In genomic region chr12:54940695-54941315, GRCh38 we compare ENCODE assay signal across 27 cellular contexts. TPM values are rescaled to one million over a fixed set of nuclear protein-coding genes. Genes with fewer than 3 reads are reported as not detected.
DNase-seq lines count a peak whose midpoint lies in the region; ATAC-seq and TF ChIP-seq lines count a peak whose summit lies in the region.
"Had no signal": no experiment of that assay in that cellular context is flagged by ENCODE, and none has a peak within 500 bp of the region (broad histone marks: within the 10 kb centered on the region; RNA-seq: fewer than 3 reads in every experiment).

No MANE protein-coding gene starts in this region.

- POLR2A ChIA-PET in activated CD4-positive, alpha-beta T cell treated with anti-CD3 and anti-CD28 coated beads, Interleukin-2, amount 10 ng/mL, durations not matched to agents 7 days and 5 days (lab: Charles Lee) = no interaction called here

- DNase-seq in activated CD4-positive, alpha-beta T cell treated with anti-CD3 and anti-CD28 coated beads, Interleukin-2, amount 10 ng/mL, durations not matched to agents 7 days and 5 days = no peak
- DNase-seq in activated CD4-positive, alpha-beta T cell treated with anti-CD3 and anti-CD28 coated beads, Interleukin-2, amount 50 U/mL, for 48 hours = no peak
- DNase-seq in neural progenitor cell (ENCODE audit: low spot score) = no peak
- peak; percentile 33 for DNase-seq in superior temporal gyrus (ENCODE audit: extremely low spot score)
- DNase-seq in GM23248 = no peak
- no peak for DNase-seq in activated CD8-positive, alpha-beta memory T cell treated with anti-CD3 and anti-CD28 coated beads for 24 hours
- DNase-seq in stimulated activated naive CD8-positive, alpha-beta T cell treated with anti-CD3 and anti-CD28 coated beads, Interleukin-15, amount 100 ng/mL, for 72 hours = no peak
- DNase-seq: Caco-2; CD8-positive, alpha-beta T cell; DMS79; H9; HFFc6; KG1; MG63; NCI-H1105 treated with DMSO at 0.1 percent for 48 hours; NCI-H146; NCI-H1930; NCI-H2227 treated with DMSO at 0.1 percent for 48 hours; NCI-H526 treated with DMSO at 0.1 percent for 48 hours; Peyer's patch; SHP77 treated with DMSO at 0.1 percent for 48 hours had no signal

- H3K27me3 Mint-ChIP-seq in activated CD4-positive, alpha-beta T cell treated with anti-CD3 and anti-CD28 coated beads, Interleukin-2, amount 10 ng/mL, durations not matched to agents 7 days and 5 days = no peaks in the 10 kb centered on the region
- peaks cover 2% of the 10 kb centered on the region for H3K27me3 Mint-ChIP-seq in neural progenitor cell (ENCODE audit: insufficient read depth, low read depth)
- no peaks in the 10 kb centered on the region for H3K27me3 Mint-ChIP-seq in stimulated activated naive CD8-positive, alpha-beta T cell treated with anti-CD3 and anti-CD28 coated beads, Interleukin-15, amount 100 ng/mL, for 72 hours
- H3K27me3 Mint-ChIP-seq: B cell had no signal

- H3K4me1 ChIP-seq in neural progenitor cell (peaks cover 16% of the 10 kb centered on the region), GM23248 (ENCODE audit: insufficient read depth) (peaks cover 3% of the 10 kb centered on the region)
- H3K4me1 ChIP-seq: Caco-2 had no signal

- WGBS in GM23248 (ENCODE audit: low coverage in 1 of 2, low lambda C conversion rate in 2 of 2, missing lambda C conversion rate in 2 of 2), 2 experiments = 43 to 56% methylated on average over 6 of the region's 6 CpGs

- H3K36me3 Mint-ChIP-seq in activated CD4-positive, alpha-beta T cell treated with anti-CD3 and anti-CD28 coated beads, Interleukin-2, amount 10 ng/mL, durations not matched to agents 7 days and 5 days (ENCODE audit: low read depth) = peaks cover 51% of the 10 kb centered on the region
- H3K36me3 Mint-ChIP-seq in neural progenitor cell = no peaks in the 10 kb centered on the region
- H3K36me3 Mint-ChIP-seq: CD8-positive, alpha-beta T cell had no signal

- no peak overlapping the region for H3K4me3 Mint-ChIP-seq in activated CD4-positive, alpha-beta T cell treated with anti-CD3 and anti-CD28 coated beads, Interleukin-2, amount 10 ng/mL, durations not matched to agents 7 days and 5 days
- H3K4me3 Mint-ChIP-seq in neural progenitor cell = no peak overlapping the region
- no peak overlapping the region for H3K4me3 Mint-ChIP-seq in stimulated activated naive CD8-positive, alpha-beta T cell treated with anti-CD3 and anti-CD28 coated beads, Interleukin-15, amount 100 ng/mL, for 72 hours
- H3K4me3 Mint-ChIP-seq: B cell; CD8-positive, alpha-beta T cell; GM23338; H9; HFFc6 had no signal

- H3K27me3 ChIP-seq in neural progenitor cell (no peaks in the 10 kb centered on the region), GM23248 (replicated peaks; ENCODE audit: insufficient read depth) (no peaks in the 10 kb centered on the region)
- H3K27me3 ChIP-seq: MG63, Peyer's patch had no signal

- peaks cover 13% of the 10 kb centered on the region for H3K4me1 Mint-ChIP-seq in activated CD4-positive, alpha-beta T cell treated with anti-CD3 and anti-CD28 coated beads, Interleukin-2, amount 10 ng/mL, durations not matched to agents 7 days and 5 days
- peaks cover 18% of the 10 kb centered on the region for H3K4me1 Mint-ChIP-seq in neural progenitor cell
- H3K4me1 Mint-ChIP-seq in stimulated activated naive CD8-positive, alpha-beta T cell treated with anti-CD3 and anti-CD28 coated beads, Interleukin-15, amount 100 ng/mL, for 72 hours = peaks cover 20% of the 10 kb centered on the region

- peak overlapping the region; percentile 37 for H3K27ac Mint-ChIP-seq in activated CD4-positive, alpha-beta T cell treated with anti-CD3 and anti-CD28 coated beads, Interleukin-2, amount 10 ng/mL, durations not matched to agents 7 days and 5 days
- H3K27ac Mint-ChIP-seq in neural progenitor cell = peak overlapping the region; percentile 52
- no peak overlapping the region for H3K27ac Mint-ChIP-seq in stimulated activated naive CD8-positive, alpha-beta T cell treated with anti-CD3 and anti-CD28 coated beads, Interleukin-15, amount 100 ng/mL, for 72 hours
- H3K27ac Mint-ChIP-seq: B cell; CD8-positive, alpha-beta T cell; GM23338; H9; HFFc6 had no signal

- H3K9me3 ChIP-seq in neural progenitor cell (ENCODE audit: low read depth) = no peaks in the 10 kb centered on the region
- no peaks in the 10 kb centered on the region for H3K9me3 ChIP-seq in GM23248 (ENCODE audit: low read depth)
- H3K9me3 ChIP-seq: Caco-2, Peyer's patch had no signal

- CTCF ChIA-PET in activated CD4-positive, alpha-beta T cell treated with anti-CD3 and anti-CD28 coated beads, Interleukin-2, amount 10 ng/mL, durations not matched to agents 7 days and 5 days (lab: Charles Lee) = interaction anchor here (1.4 kb wide), 1 partner anchor 20 kb away, joined by 3 read pairs; no protein-coding TSS in a partner anchor

- no peaks in the 10 kb centered on the region for H3K9me2 ChIP-seq in GM23248 (ENCODE audit: insufficient read depth)

- in situ Hi-C loops in GM23248 (cut with MboI) = no loop called here

- no peak overlapping the region for H3K9ac ChIP-seq in neural progenitor cell
- H3K9ac ChIP-seq in GM23248 = no peak overlapping the region

- H3K4me3 ChIP-seq in neural progenitor cell (no peak overlapping the region), GM23248 (no peak overlapping the region)
- H3K4me3 ChIP-seq: GM23338, MG63, Peyer's patch had no signal

- no peaks in the 10 kb centered on the region for H3F3A ChIP-seq in neural progenitor cell (ENCODE audit: low read depth)
- H3F3A ChIP-seq in GM23248 (ENCODE audit: insufficient read depth) = peaks cover 3% of the 10 kb centered on the region; the same call in 1 of the 2 replicates

- H2AFZ ChIP-seq in neural progenitor cell (replicated peaks) = no peak overlapping the region
- no peak overlapping the region for H2AFZ ChIP-seq in GM23248
- H2AFZ ChIP-seq: GM23338 had no signal

- H3K27ac ChIP-seq in cingulate gyrus (ENCODE audit: low read depth, low read length) = peak overlapping the region; percentile 55
- H3K27ac ChIP-seq in neural progenitor cell = no peak overlapping the region
- no peak overlapping the region for H3K27ac ChIP-seq in GM23248
- H3K27ac ChIP-seq: 22Rv1, C4-2B, Peyer's patch had no signal

- H4K20me1 ChIP-seq in neural progenitor cell (ENCODE audit: low read depth) = no peaks in the 10 kb centered on the region
- H4K20me1 ChIP-seq in GM23248 (ENCODE audit: insufficient read depth) = no peaks in the 10 kb centered on the region

- no peak for ATAC-seq in stimulated activated naive CD8-positive, alpha-beta T cell treated with anti-CD3 and anti-CD28 coated beads, Interleukin-15, amount 100 ng/mL, for 72 hours
- ATAC-seq: CD8-positive, alpha-beta T cell; GM23338 had no signal

- TF ChIP-seq CTCF in neural progenitor cell (IDR thresholded peaks at IDR 0.05) = no peak

- H3K9me3 Mint-ChIP-seq in activated CD4-positive, alpha-beta T cell treated with anti-CD3 and anti-CD28 coated beads, Interleukin-2, amount 10 ng/mL, durations not matched to agents 7 days and 5 days = peaks cover 7% of the 10 kb centered on the region
- H3K9me3 Mint-ChIP-seq in neural progenitor cell = no peaks in the 10 kb centered on the region
- H3K9me3 Mint-ChIP-seq in stimulated activated naive CD8-positive, alpha-beta T cell treated with anti-CD3 and anti-CD28 coated beads, Interleukin-15, amount 100 ng/mL, for 72 hours = peaks cover 1 to 12% of the 10 kb centered on the region in 2 donors
- H3K9me3 Mint-ChIP-seq: CD8-positive, alpha-beta T cell; GM23338; H9; HFFc6 had no signal

- no peaks in the 10 kb centered on the region for H3K36me3 ChIP-seq in neural progenitor cell
- H3K36me3 ChIP-seq in GM23248 (ENCODE audit: low read depth) = no peaks in the 10 kb centered on the region
- H3K36me3 ChIP-seq: MG63, Peyer's patch had no signal

- H3K4me2 ChIP-seq in neural progenitor cell (no peak overlapping the region), GM23248 (ENCODE audit: unreplicated experiment) (no peak overlapping the region)
- H3K4me2 ChIP-seq: GM23338 had no signal

- H3K79me2 ChIP-seq in neural progenitor cell (ENCODE audit: low read depth) (no peaks in the 10 kb centered on the region), GM23248 (ENCODE audit: insufficient read depth) (no peaks in the 10 kb centered on the region)

RNA-seq across cellular contexts. Expression of gene TESPA1, which starts 43.8 kb away (rescaled TPM):
- total RNA-seq in activated CD4-positive, alpha-beta T cell treated with anti-CD3 and anti-CD28 coated beads, Interleukin-2, amount 10 ng/mL, durations not matched to agents 7 days and 5 days = 100 to 1,000 TPM; 113 to 136 TPM
- not detected in 2 replicates for total RNA-seq in neural progenitor cell (ENCODE audit: low replicate concordance)
- total RNA-seq in GM23248 (2014; rRNA removed; shearing (Covaris generic)) = not detected in 2 replicates
- polyA plus RNA-seq in GM23248 (2016; fragmentation: Nextera tagmentation; extraction: Ambion mirVana) = not detected in 2 replicates
- total RNA-seq: Caco-2, GM23338, H9, HFFc6, NCI-H460 had no signal

Comparison
In these comparisons a context has a peak if more than half of its experiments do, and no peak if none do; other contexts are left out.
1. H3K27ac Mint-ChIP-seq: peak in activated CD4-positive, alpha-beta T cell treated with anti-CD3 and anti-CD28 coated beads, Interleukin-2, amount 10 ng/mL, durations not matched to agents 7 days and 5 days (single experiment) and neural progenitor cell (single experiment); none in stimulated activated naive CD8-positive, alpha-beta T cell treated with anti-CD3 and anti-CD28 coated beads, Interleukin-15, amount 100 ng/mL, for 72 hours (0 of 2).
2. RNA of gene TESPA1, which starts 43.8 kb away (total RNA-seq): 113 to 136 TPM in activated CD4-positive, alpha-beta T cell treated with anti-CD3 and anti-CD28 coated beads, Interleukin-2, amount 10 ng/mL, durations not matched to agents 7 days and 5 days; not detected in neural progenitor cell and not detected in GM23248; every median in the first group is over 100 times any median in the second.